ENCODE assay signal across 18 cellular contexts in genomic region chr3:42098171-42098570, GRCh38. TPM values are rescaled to one million over a fixed set of nuclear protein-coding genes. Genes with fewer than 3 reads are reported as not detected.
A peak's percentile ranks its signal among the peaks of the same experiment; 100 is the strongest.
DNase-seq lines count a peak whose midpoint lies in the region; ATAC-seq and TF ChIP-seq lines count a peak whose summit lies in the region.
"Had no signal": no experiment of that assay in that cellular context is flagged by ENCODE, and none has a peak within 500 bp of the region (broad histone marks: within the 10 kb centered on the region; RNA-seq: fewer than 3 reads in every experiment).

No MANE protein-coding gene starts in this region.

- H3K4me3 ChIP-seq in GM23248, result no peak overlapping the region
- no peak overlapping the region for H3K4me3 ChIP-seq in endodermal cell (ENCODE audit: low read length)
- H3K4me3 ChIP-seq in osteoblast (ENCODE audit: insufficient read depth, low read length), result no peak overlapping the region
- H3K4me3 ChIP-seq in hepatocyte, result no peak overlapping the region

- no peak overlapping the region for H3K4me3 Mint-ChIP-seq in endodermal cell
- H3K4me3 Mint-ChIP-seq: activated CD4-positive, alpha-beta T cell treated with anti-CD3 and anti-CD28 coated beads for 36 hours had no signal

- H3K79me2 ChIP-seq in GM23248 (ENCODE audit: insufficient read depth) (peaks cover 79% of the 10 kb centered on the region), osteoblast (ENCODE audit: insufficient read depth, low read length) (peaks cover 50% of the 10 kb centered on the region), hepatocyte (no peaks in the 10 kb centered on the region)

- H2AFZ ChIP-seq in GM23248 (no peak overlapping the region), osteoblast (ENCODE audit: low read length) (no peak overlapping the region), hepatocyte (no peak overlapping the region)

- no peak for ATAC-seq in HG03045 (IDR thresholded peaks at IDR 0.05; ENCODE audit: unreplicated experiment)
- ATAC-seq: activated CD4-positive, alpha-beta T cell treated with anti-CD3 and anti-CD28 coated beads for 36 hours had no signal

- H3K27me3 Mint-ChIP-seq in endodermal cell (ENCODE audit: insufficient read depth), result no peaks in the 10 kb centered on the region
- H3K27me3 Mint-ChIP-seq: activated CD4-positive, alpha-beta T cell treated with anti-CD3 and anti-CD28 coated beads for 36 hours had no signal

- no peak overlapping the region for H3K27ac Mint-ChIP-seq in endodermal cell
- H3K27ac Mint-ChIP-seq: activated CD4-positive, alpha-beta T cell treated with anti-CD3 and anti-CD28 coated beads for 36 hours had no signal

- peaks cover 57% of the 10 kb centered on the region for H3F3A ChIP-seq in GM23248 (ENCODE audit: insufficient read depth)

- H3K27me3 ChIP-seq in GM23248 (replicated peaks; ENCODE audit: insufficient read depth) (no peaks in the 10 kb centered on the region), endodermal cell (ENCODE audit: control insufficient read depth, insufficient read depth, low read length, poor library complexity, severe bottlenecking) (no peaks in the 10 kb centered on the region), osteoblast (ENCODE audit: insufficient read depth, low read length) (no peaks in the 10 kb centered on the region), hepatocyte (no peaks in the 10 kb centered on the region)
- H3K27me3 ChIP-seq: BE2C had no signal

- H3K27ac ChIP-seq in GM23248 (peak overlapping the region; percentile 60; the same call in 1 of the 2 replicates), endodermal cell (ENCODE audit: low read depth, low read length) (peak overlapping the region; percentile 22), osteoblast (ENCODE audit: low read depth, low read length) (peak overlapping the region; percentile 56), hepatocyte (no peak overlapping the region)

- in situ Hi-C loops in GM23248 (cut with MboI), result no loop called here

- peaks cover 65% of the 10 kb centered on the region for H3K4me1 ChIP-seq in GM23248 (ENCODE audit: insufficient read depth)
- peaks cover 2% of the 10 kb centered on the region for H3K4me1 ChIP-seq in endodermal cell (ENCODE audit: control insufficient read depth, insufficient read depth, low read length)
- peaks cover 33% of the 10 kb centered on the region for H3K4me1 ChIP-seq in osteoblast (ENCODE audit: insufficient read depth, low read length)
- no peaks in the 10 kb centered on the region for H3K4me1 ChIP-seq in hepatocyte (ENCODE audit: insufficient read depth)
- H3K4me1 ChIP-seq: BE2C had no signal

- H3K4me2 ChIP-seq in GM23248 (ENCODE audit: unreplicated experiment), result peak overlapping the region; percentile 55
- no peak overlapping the region for H3K4me2 ChIP-seq in osteoblast (ENCODE audit: insufficient read depth, low read length)
- no peak overlapping the region for H3K4me2 ChIP-seq in hepatocyte

- H4K20me1 ChIP-seq in GM23248 (ENCODE audit: insufficient read depth) (no peaks in the 10 kb centered on the region), osteoblast (ENCODE audit: insufficient read depth, low read length) (no peaks in the 10 kb centered on the region), hepatocyte (ENCODE audit: insufficient read depth, poor library complexity, severe bottlenecking) (no peaks in the 10 kb centered on the region)

- peak overlapping the region; percentile 38; the same call in 1 of the 2 replicates for H3K9ac ChIP-seq in GM23248
- no peak overlapping the region for H3K9ac ChIP-seq in endodermal cell (ENCODE audit: extremely low read depth, low read length, poor library complexity, severe bottlenecking)

- no peaks in the 10 kb centered on the region for H3K9me2 ChIP-seq in GM23248 (ENCODE audit: insufficient read depth)
- no peaks in the 10 kb centered on the region for H3K9me2 ChIP-seq in hepatocyte (replicated peaks; ENCODE audit: insufficient read depth)

- H3K9me3 Mint-ChIP-seq in endodermal cell, result peaks cover 5% of the 10 kb centered on the region

- WGBS in GM23248 (ENCODE audit: low coverage in 1 of 2, low lambda C conversion rate in 2 of 2, missing lambda C conversion rate in 2 of 2), 2 experiments, result 95% methylated on average over 6 of the region's 6 CpGs
- 86 to 88% methylated on average over 5 to 6 of the region's 6 CpGs for WGBS in endodermal cell (ENCODE audit: insufficient coverage in 1 of 2, insufficient read length in 1 of 2), 2 experiments
- 91% methylated on average over 6 of the region's 6 CpGs for WGBS in hepatocyte (ENCODE audit: low lambda C conversion rate, missing lambda C conversion rate)

- no peak for TF ChIP-seq CTCF in endodermal cell (conservative IDR thresholded peaks at IDR 0.05)
- no peak for TF ChIP-seq CTCF in osteoblast (IDR thresholded peaks at IDR 0.05; ENCODE audit: extremely low read depth, low read depth, low read length)
- no peak for TF ChIP-seq CTCF in hepatocyte (IDR thresholded peaks at IDR 0.05; ENCODE audit: poor library complexity)

- H3K36me3 Mint-ChIP-seq in endodermal cell (ENCODE audit: low read depth), result peaks cover 7% of the 10 kb centered on the region

- H3K9me3 ChIP-seq in GM23248 (ENCODE audit: low read depth), result no peaks in the 10 kb centered on the region
- H3K9me3 ChIP-seq in endodermal cell (ENCODE audit: control insufficient read depth, low read length), result peaks cover 5% of the 10 kb centered on the region
- no peaks in the 10 kb centered on the region for H3K9me3 ChIP-seq in osteoblast (ENCODE audit: low read depth, low read length)
- H3K9me3 ChIP-seq in hepatocyte (ENCODE audit: low read depth), result no peaks in the 10 kb centered on the region
- H3K9me3 ChIP-seq: BE2C had no signal

- H3K36me3 ChIP-seq in GM23248 (ENCODE audit: low read depth), result no peaks in the 10 kb centered on the region
- H3K36me3 ChIP-seq in endodermal cell (ENCODE audit: control insufficient read depth, insufficient read depth, low read length), result peaks cover 5% of the 10 kb centered on the region
- H3K36me3 ChIP-seq in osteoblast (ENCODE audit: insufficient read depth, low read length), result peaks cover 7% of the 10 kb centered on the region
- H3K36me3 ChIP-seq in hepatocyte (replicated peaks; ENCODE audit: insufficient read depth, low read depth), result no peaks in the 10 kb centered on the region
- H3K36me3 ChIP-seq: BE2C had no signal

- DNase-seq in GM23248 (no peak), NCI-H2227 (lab: John Stamatoyannopoulos, UW; ENCODE audit: unreplicated experiment) (peak; percentile 29), endodermal cell (no peak), osteoblast (ENCODE audit: insufficient read length, low spot score, missing footprints) (no peak), hepatocyte (ENCODE audit: low spot score) (no peak), HT-29 (ENCODE audit: low spot score) (no peak), foreskin melanocyte (no peak)
- DNase-seq: activated CD4-positive, alpha-beta T cell treated with anti-CD3 and anti-CD28 coated beads for 36 hours; activated CD8-positive, alpha-beta memory T cell treated with anti-CD3 and anti-CD28 coated beads, Interleukin-2, amount 50 U/mL, for 48 hours; activated naive CD4-positive, alpha-beta T cell treated with anti-CD3 and anti-CD28 coated beads, Interleukin-2, amount 50 U/mL, for 16 hours; BE2C; cerebellar nuclear complex; DMS 273 treated with DMSO at 0.1 percent for 48 hours; kidney glomerular epithelial cell; NCI-H1048; NCI-H226; SIG-M5 had no signal

- peaks cover 2% of the 10 kb centered on the region for H3K4me1 Mint-ChIP-seq in endodermal cell

RNA-seq across cellular contexts. Expression of gene TRAK1, which starts 7.0 kb away (rescaled TPM):
- total RNA-seq in GM23248 (2014; rRNA removed; shearing (Covaris generic)), result 41.5 and 51.0 TPM in 2 replicates
- polyA plus RNA-seq in GM23248 (2016; fragmentation: Nextera tagmentation; extraction: Ambion mirVana) (13.6 and 13.7 TPM in 2 replicates), hepatocyte (19.0 and 21.0 TPM in 2 replicates)
- total RNA-seq in endodermal cell (10 to 100 TPM; 29.8 to 31.0 TPM), osteoblast (60.4 and 65.7 TPM in 2 replicates), hepatocyte (28.8 and 31.5 TPM in 2 replicates)
- 44.2 TPM for polyA plus RNA-seq in endodermal cell (2013, experiment 1 of 2)
- polyA plus RNA-seq in endodermal cell (2013, experiment 2 of 2), result 40.5 TPM
- total RNA-seq in HT-29 (2014; rRNA removed; shearing (Covaris generic)), result 186 and 190 TPM in 2 replicates
